In genomic region chr6:166398348-166398747, GRCh38 we compare ENCODE assay signal across 32 cellular contexts.
"Had no signal": no experiment of that assay in that cellular context is flagged by ENCODE, and none has a peak within 500 bp of the region (broad histone marks: within the 10 kb centered on the region; RNA-seq: fewer than 3 reads in every experiment).

No MANE protein-coding gene starts in this region.

- H3K27me3 Mint-ChIP-seq: activated CD8-positive, alpha-beta T cell treated with anti-CD3 and anti-CD28 coated beads for 36 hours; activated naive CD8-positive, alpha-beta T cell had no signal

- H3K27ac Mint-ChIP-seq: activated B cell treated with CpG ODN at 0.5 μM for 24 hours; activated CD8-positive, alpha-beta T cell treated with anti-CD3 and anti-CD28 coated beads for 36 hours; activated naive CD8-positive, alpha-beta T cell; activated T-helper 17 cell treated with anti-CD3 and anti-CD28 coated beads, Interleukin-2, amount 50 U/mL, for 72 hours; dendritic cell treated with granulocyte-macrophage colony-stimulating factor and Interleukin-4, amounts not matched to agents 40 ng/mL and 50 ng/mL, for 4 days; T-helper 17 cell; T-helper 2 cell treated with Interferon-gamma antibody and Interleukin-4, amounts not matched to agents 5 μg/mL and 100 μg/mL, for 36 hours had no signal

- ATAC-seq: activated CD4-positive, CD25-positive, alpha-beta regulatory T cell treated with anti-CD3 and anti-CD28 coated beads, Interleukin-2, amount 50 U/mL, for 24 hours; activated CD8-positive, alpha-beta T cell treated with anti-CD3 and anti-CD28 coated beads for 36 hours; activated T-cell treated with anti-CD3 and anti-CD28 coated beads, Interleukin-2, amount 50 U/mL, for 4 hours; activated T-helper 17 cell treated with anti-CD3 and anti-CD28 coated beads, Interleukin-2, amount 50 U/mL, for 72 hours; effector memory CD8-positive, alpha-beta T cell; gastroesophageal sphincter; T-helper 17 cell had no signal

- H3K27me3 ChIP-seq: brain microvascular endothelial cell, dorsolateral prefrontal cortex had no signal

- H3K9me3 Mint-ChIP-seq: activated B cell treated with CpG ODN at 0.5 μM for 24 hours; activated CD8-positive, alpha-beta T cell treated with anti-CD3 and anti-CD28 coated beads for 36 hours; activated T-cell treated with anti-CD3 and anti-CD28 coated beads, Interleukin-2, amount 50 U/mL, for 4 hours; activated T-helper 17 cell treated with anti-CD3 and anti-CD28 coated beads, Interleukin-2, amount 50 U/mL, for 72 hours; central memory CD8-positive, alpha-beta T cell; dendritic cell treated with granulocyte-macrophage colony-stimulating factor and Interleukin-4, amounts not matched to agents 40 ng/mL and 50 ng/mL, for 4 days; effector memory CD8-positive, alpha-beta T cell; T-helper 2 cell treated with Interferon-gamma antibody and Interleukin-4, amounts not matched to agents 5 μg/mL and 100 μg/mL, for 36 hours had no signal

- H3K4me3 Mint-ChIP-seq: activated B cell treated with CpG ODN at 0.5 μM for 24 hours; activated CD8-positive, alpha-beta T cell treated with anti-CD3 and anti-CD28 coated beads for 36 hours; activated naive CD8-positive, alpha-beta T cell; activated T-cell treated with anti-CD3 and anti-CD28 coated beads, Interleukin-2, amount 50 U/mL, for 4 hours; activated T-helper 17 cell treated with anti-CD3 and anti-CD28 coated beads, Interleukin-2, amount 50 U/mL, for 72 hours; central memory CD8-positive, alpha-beta T cell; dendritic cell treated with granulocyte-macrophage colony-stimulating factor and Interleukin-4, amounts not matched to agents 40 ng/mL and 50 ng/mL, for 4 days; effector memory CD8-positive, alpha-beta T cell; T-helper 17 cell; T-helper 2 cell treated with Interferon-gamma antibody and Interleukin-4, amounts not matched to agents 5 μg/mL and 100 μg/mL, for 36 hours had no signal

- H3K27ac ChIP-seq: brain microvascular endothelial cell, coronary artery, dorsolateral prefrontal cortex, epithelial cell of prostate, esophagus squamous epithelium, gastroesophageal sphincter, WERI-Rb-1 had no signal

- DNase-seq: activated B cell treated with CpG ODN at 0.5 μM for 24 hours; activated CD4-positive, alpha-beta T cell treated with anti-CD3 and anti-CD28 coated beads for 48 hours; activated CD4-positive, alpha-beta T cell treated with anti-CD3 and anti-CD28 coated beads, Interleukin-2, amount 50 U/mL, for 1 hour; activated CD4-positive, alpha-beta T cell treated with anti-CD3 and anti-CD28 coated beads, Interleukin-2, amount 50 U/mL, for 48 hours; activated CD8-positive, alpha-beta memory T cell treated with anti-CD3 and anti-CD28 coated beads for 24 hours; activated CD8-positive, alpha-beta T cell treated with anti-CD3 and anti-CD28 coated beads for 36 hours; activated effector memory CD4-positive, alpha-beta T cell treated with Interleukin-2 at 50 U/mL for 16 hours; activated gamma-delta T cell treated with Interleukin-2 at 50 U/mL for 16 hours; activated naive CD4-positive, alpha-beta T cell treated with anti-CD3 and anti-CD28 coated beads, Interleukin-2, amount 50 U/mL, for 16 hours; activated naive CD4-positive, alpha-beta T cell treated with Interleukin-2 at 50 U/mL for 16 hours; activated T-cell treated with anti-CD3 and anti-CD28 coated beads, Interleukin-2, amount 50 U/mL, for 4 hours; amniotic stem cell; anterior cingulate cortex; brain microvascular endothelial cell; dorsolateral prefrontal cortex; effector CD4-positive, alpha-beta T cell; effector memory CD8-positive, alpha-beta T cell; esophagus squamous epithelium; foreskin melanocyte; T-helper 1 cell; T-helper 17 cell; T1000; WERI-Rb-1 had no signal

- H3K4me1 Mint-ChIP-seq: activated B cell treated with CpG ODN at 0.5 μM for 24 hours; activated T-helper 17 cell treated with anti-CD3 and anti-CD28 coated beads, Interleukin-2, amount 50 U/mL, for 72 hours had no signal

- H3K36me3 ChIP-seq: brain microvascular endothelial cell, esophagus squamous epithelium, gastroesophageal sphincter, WERI-Rb-1 had no signal

- H3K4me3 ChIP-seq: coronary artery, dorsolateral prefrontal cortex, esophagus squamous epithelium, gastroesophageal sphincter had no signal

- H3K9me3 ChIP-seq: esophagus squamous epithelium, gastroesophageal sphincter had no signal
